ENCODE assay signal across 10 cellular contexts in the genomic region with DNA sequence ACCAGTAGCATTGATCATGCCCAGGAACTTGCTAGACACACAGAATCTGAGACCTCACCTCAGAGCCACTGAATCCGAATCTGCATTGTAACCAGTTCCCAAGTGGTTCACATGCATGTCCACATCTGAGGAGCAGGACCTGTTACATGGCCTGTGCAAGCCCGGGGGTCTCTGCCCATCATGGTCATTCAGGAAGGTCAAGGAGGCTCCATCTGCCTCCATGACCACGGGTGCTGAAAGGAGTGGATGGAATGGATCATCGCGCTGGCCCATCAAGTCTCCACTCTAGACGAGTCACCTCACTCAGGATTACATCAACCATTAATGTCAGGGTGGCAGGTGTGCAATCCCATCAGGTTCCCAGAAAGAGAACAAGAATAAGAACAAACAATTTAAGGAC.
"Had no signal": no experiment of that assay in that cellular context is flagged by ENCODE, and none has a peak within 500 bp of the region (broad histone marks: within the 10 kb centered on the region; RNA-seq: fewer than 3 reads in every experiment).

No MANE protein-coding gene starts in this region.

- H3K9me3 ChIP-seq: HAP-1 had no signal

- H3K27ac ChIP-seq: GM23248, HL-60 had no signal

- H3K4me3 ChIP-seq: GM23248, HAP-1, K562 had no signal

- DNase-seq: GM23248, GOT3, H7, HFFc6, KG1 had no signal

- H3K36me3 ChIP-seq: HAP-1 had no signal

- ATAC-seq: HCT116, HepG2, K562 had no signal

- H3K4me1 ChIP-seq: HAP-1 had no signal
